In genomic region chr9:110444911-110445310, GRCh38 we compare ENCODE assay signal across 23 cellular contexts.
A peak's percentile ranks its signal among the peaks of the same experiment; 100 is the strongest.
DNase-seq lines count a peak whose midpoint lies in the region; TF ChIP-seq lines count a peak whose summit lies in the region.
"Had no signal": no experiment of that assay in that cellular context is flagged by ENCODE, and none has a peak within 500 bp of the region (broad histone marks: within the 10 kb centered on the region; RNA-seq: fewer than 3 reads in every experiment).

No MANE protein-coding gene starts in this region.

- no peak overlapping the region for H3K23ac ChIP-seq in mesenchymal stem cell (ENCODE audit: low read length in 2 of 2)

- H3K27ac ChIP-seq in mesenchymal stem cell (ENCODE audit: low read length, poor library complexity, severe bottlenecking): no peak overlapping the region
- H3K27ac ChIP-seq in testis: no peak overlapping the region
- H3K27ac ChIP-seq: foreskin keratinocyte, PC-9, spleen had no signal

- no peak overlapping the region for H2BK120ac ChIP-seq in mesenchymal stem cell (ENCODE audit: low read depth, low read length)

- TF ChIP-seq CTCF in astrocyte of the cerebellum (IDR thresholded peaks at IDR 0.05; ENCODE audit: low read depth, low read length, missing control alignments) (no peak), testis (IDR thresholded peaks at IDR 0.05) (no peak)

- TF ChIP-seq POLR2A in testis (IDR thresholded peaks at IDR 0.05): no peak

- H2AK5ac ChIP-seq in mesenchymal stem cell (ENCODE audit: low read length, severe bottlenecking): no peak overlapping the region

- intact Hi-C loops in testis (cut with DNase I; ENCODE audit: low total_unique reads): no loop called here

- no peak overlapping the region for H2BK15ac ChIP-seq in mesenchymal stem cell (ENCODE audit: low read depth, poor library complexity, severe bottlenecking)

- H4K91ac ChIP-seq in mesenchymal stem cell (ENCODE audit: low read length): no peak overlapping the region

- H3K14ac ChIP-seq in mesenchymal stem cell (ENCODE audit: low read length in 2 of 2): no peak overlapping the region

- H3K79me1 ChIP-seq in mesenchymal stem cell (replicated peaks; ENCODE audit: low read length, poor library complexity, severe bottlenecking): no peaks in the 10 kb centered on the region

- H3K9ac ChIP-seq in mesenchymal stem cell (ENCODE audit: low read length): peak overlapping the region; percentile 71
- H3K9ac ChIP-seq: SK-N-SH had no signal

- H2BK12ac ChIP-seq in mesenchymal stem cell (ENCODE audit: low read length in 2 of 2): no peak overlapping the region

- no peak overlapping the region for H3K18ac ChIP-seq in mesenchymal stem cell (ENCODE audit: low read depth in 1 of 2, low read length in 2 of 2)

- H2AFZ ChIP-seq in mesenchymal stem cell (ENCODE audit: low read depth, low read length): no peak overlapping the region
- H2AFZ ChIP-seq: PC-9 had no signal

- H3K4me3 ChIP-seq in astrocyte of the cerebellum (ENCODE audit: low read depth, low read length) (no peak overlapping the region), mesenchymal stem cell (ENCODE audit: insufficient read depth in 1 of 2, low read depth in 1 of 2, low read length in 2 of 2) (no peak overlapping the region), testis (no peak overlapping the region)
- H3K4me3 ChIP-seq: PC-9, spleen had no signal

- H3K4me1 ChIP-seq in mesenchymal stem cell (ENCODE audit: control insufficient read depth, insufficient read depth, low read depth, low read length): no peaks in the 10 kb centered on the region
- H3K4me1 ChIP-seq in testis: no peaks in the 10 kb centered on the region
- H3K4me1 ChIP-seq: foreskin keratinocyte, spleen had no signal

- no peak overlapping the region for H3K4ac ChIP-seq in mesenchymal stem cell (ENCODE audit: low read depth in 1 of 2, low read length in 2 of 2)

- H3K9me3 ChIP-seq in mesenchymal stem cell (ENCODE audit: control insufficient read depth, low read length) (peaks cover 28% of the 10 kb centered on the region), testis (no peaks in the 10 kb centered on the region)
- H3K9me3 ChIP-seq: SK-N-SH had no signal

- DNase-seq in AG08396 (ENCODE audit: low spot score) (peak; percentile 56), HT1080 (ENCODE audit: low read depth) (peak; percentile 48), astrocyte of the cerebellum (ENCODE audit: low read depth) (peak; percentile 87), mesenchymal stem cell (peak; percentile 89), KG1 (lab: John Stamatoyannopoulos, UW) (no peak), T-helper 2 cell (no peak), testis (no peak)
- DNase-seq in stimulated activated CD8-positive, alpha-beta memory T cell treated with anti-CD3 and anti-CD28 coated beads, Interleukin-4, amount 100 ng/mL, for 48 hours: no peak
- DNase-seq: ACHN; activated CD4-positive, alpha-beta T cell treated with anti-CD3 and anti-CD28 coated beads for 48 hours; activated naive CD4-positive, alpha-beta T cell treated with anti-CD3 and anti-CD28 coated beads for 36 hours; effector CD8-positive, alpha-beta T cell; foreskin keratinocyte; GDM1; left ventricle myocardium superior; naive B cell; NCI-H1092 treated with DMSO at 0.1 percent for 48 hours; NCI-H526; PC-9; posterior cingulate gyrus; SK-N-SH; spleen; trophoblast cell had no signal

- H3K36me3 ChIP-seq in mesenchymal stem cell (ENCODE audit: control insufficient read depth in 1 of 2, insufficient read depth in 2 of 2, low read depth in 1 of 2, low read length in 2 of 2) (peaks cover 0 to 51% of the 10 kb centered on the region in 2 experiments), testis (ENCODE audit: low read depth, missing control alignments) (no peaks in the 10 kb centered on the region)

- H4K8ac ChIP-seq in mesenchymal stem cell (ENCODE audit: low read length): no peak overlapping the region

- no peaks in the 10 kb centered on the region for H3K27me3 ChIP-seq in mesenchymal stem cell (ENCODE audit: control insufficient read depth in 1 of 2, insufficient read depth in 1 of 2, low read length in 2 of 2)
- no peaks in the 10 kb centered on the region for H3K27me3 ChIP-seq in testis
- H3K27me3 ChIP-seq: foreskin keratinocyte, spleen had no signal

- no peak overlapping the region for H2BK5ac ChIP-seq in mesenchymal stem cell (ENCODE audit: low read depth, low read length, poor library complexity, severe bottlenecking)

- no peak overlapping the region for H3K4me2 ChIP-seq in mesenchymal stem cell (ENCODE audit: low read length, poor library complexity, severe bottlenecking)
- H3K4me2 ChIP-seq: PC-9, SK-N-SH had no signal

- in situ Hi-C loops in astrocyte of the cerebellum (cut with HindIII; ENCODE audit: low sequenced_read_pairs): no loop called here

- WGBS in mesenchymal stem cell: 53% methylated on average over 6 of the region's 6 CpGs
- 79 to 88% methylated on average over 6 of the region's 6 CpGs for WGBS in testis, 2 donors

Comparison
In these comparisons a context has a peak if more than half of its experiments do, and no peak if none do; other contexts are left out.
1. DNase-seq: peak in AG08396 (single experiment), HT1080 (single experiment), astrocyte of the cerebellum (single experiment) and mesenchymal stem cell (single experiment); none in KG1 (single experiment), stimulated activated CD8-positive, alpha-beta memory T cell treated with anti-CD3 and anti-CD28 coated beads, Interleukin-4, amount 100 ng/mL, for 48 hours (single experiment), T-helper 2 cell (0 of 5) and testis (single experiment).